8 cellular contexts compared by ENCODE assay signal in genomic region chr12:109308534-109309440, GRCh38. TPM values are rescaled to one million over a fixed set of nuclear protein-coding genes. Genes with fewer than 3 reads are reported as not detected.
DNase-seq lines count a peak whose midpoint lies in the region; ATAC-seq, FAIRE-seq and TF ChIP-seq lines count a peak whose summit lies in the region.

FOXN4 (minus strand) TSS chr12:109309284; CDS start chr12:109308321, 963 bp downstream.

- H3K27ac ChIP-seq in C4-2B (peak within 1 kb of the TSS; percentile 71), breast epithelium (no peak within 1 kb of the TSS)

- TF ChIP-seq CTCF in C4-2B (conservative IDR thresholded peaks at IDR 0.05) (no peak), breast epithelium (IDR thresholded peaks at IDR 0.05) (no peak), D721Med (IDR thresholded peaks at IDR 0.05; ENCODE audit: insufficient read depth, missing control alignments) (no peak)

- TF ChIP-seq RAD21 in Ishikawa (IDR thresholded peaks at IDR 0.05; ENCODE audit: low read depth) = no peak

- H3K4me1 Mint-ChIP-seq in naive thymus-derived CD8-positive, alpha-beta T cell = peaks cover 9 to 22% (median 13%) of the 10 kb centered on the region in 4 donors

- POLR2A ChIA-PET in naive thymus-derived CD8-positive, alpha-beta T cell (lab: Charles Lee) = no interaction called here

- H3K36me3 ChIP-seq in breast epithelium = no peaks in the 10 kb centered on the region

- ATAC-seq in naive thymus-derived CD8-positive, alpha-beta T cell = no peak
- no peak for ATAC-seq in GM18867 (IDR thresholded peaks at IDR 0.05; ENCODE audit: unreplicated experiment)
- ATAC-seq in HG02870 (IDR thresholded peaks at IDR 0.05; ENCODE audit: unreplicated experiment) = no peak
- ATAC-seq in GM21529 (IDR thresholded peaks at IDR 0.05; ENCODE audit: unreplicated experiment) = no peak

- no peaks in the 10 kb centered on the region for H3K9me3 ChIP-seq in breast epithelium

- no peak for DNase-seq in breast epithelium (ENCODE audit: low spot score in 2 of 2)
- DNase-seq in naive thymus-derived CD8-positive, alpha-beta T cell = no peak
- DNase-seq in D721Med (ENCODE audit: insufficient read length, low spot score) = no peak

- H3K4me1 ChIP-seq in breast epithelium = peaks cover 4% of the 10 kb centered on the region in 2 donors

- peaks cover 0 to 2% (median 0%) of the 10 kb centered on the region in 9 donors for H3K9me3 Mint-ChIP-seq in naive thymus-derived CD8-positive, alpha-beta T cell

- H3K27me3 ChIP-seq in breast epithelium = peaks cover 8 to 54% of the 10 kb centered on the region in 2 donors

- no peak for TF ChIP-seq EP300 in Ishikawa (IDR thresholded peaks at IDR 0.05; ENCODE audit: borderline replicate concordance)

- peaks cover 39 to 75% (median 57%) of the 10 kb centered on the region in 5 donors for H3K27me3 Mint-ChIP-seq in naive thymus-derived CD8-positive, alpha-beta T cell

- FAIRE-seq in D721Med (lab: Jason Lieb, UNC) = no peak

- TF ChIP-seq POLR2A in breast epithelium (IDR thresholded peaks at IDR 0.05) = no peak

- H3K36me3 Mint-ChIP-seq in naive thymus-derived CD8-positive, alpha-beta T cell = no peaks in the 10 kb centered on the region

- intact Hi-C loops in breast epithelium (cut with DNase I; ENCODE audit: low total_unique reads) = no loop called here

- H3K27ac Mint-ChIP-seq in naive thymus-derived CD8-positive, alpha-beta T cell = peak within 1 kb of the TSS in 1 of 10 donors; percentile 85

- peak within 1 kb of the TSS; percentile 36 to 76 (median 47) for H3K4me3 ChIP-seq in breast epithelium

- peak within 1 kb of the TSS; percentile 77 to 92 (median 85) for H3K4me3 Mint-ChIP-seq in naive thymus-derived CD8-positive, alpha-beta T cell

TF ChIP-seq in Ishikawa, 13 proteins besides CTCF, POLR2A, EP300 and RAD21:
- TF ChIP-seq USF1 (IDR thresholded peaks at IDR 0.05) (no peak), REST (IDR thresholded peaks at IDR 0.05; ENCODE audit: low read depth) (peak; percentile 76), TCF12 (IDR thresholded peaks at IDR 0.05; ENCODE audit: low read depth) (no peak), MAX (IDR thresholded peaks at IDR 0.05) (0 out of 2 replicates have a peak, but pooled peaks have one; percentile 43), ZBTB7A (IDR thresholded peaks at IDR 0.05; ENCODE audit: low read depth) (peak; percentile 58; the same call in 1 of the 2 replicates), FOXM1 (IDR thresholded peaks at IDR 0.05; ENCODE audit: borderline replicate concordance, low read depth) (no peak)

RNA-seq across cellular contexts. Expression of gene FOXN4, which starts in this region (rescaled TPM):
- not detected for total RNA-seq in breast epithelium
- total RNA-seq in naive thymus-derived CD8-positive, alpha-beta T cell = not detected
- polyA plus RNA-seq in naive thymus-derived CD8-positive, alpha-beta T cell = under 1 TPM in 1 of 3 donors, not detected in 2; 0.29 TPM
